11 cellular contexts compared by ENCODE assay signal in genomic region chr13:108974686-108975085, GRCh38.
DNase-seq lines count a peak whose midpoint lies in the region; ATAC-seq and TF ChIP-seq lines count a peak whose summit lies in the region.
"Had no signal": no experiment of that assay in that cellular context is flagged by ENCODE, and none has a peak within 500 bp of the region (broad histone marks: within the 10 kb centered on the region; RNA-seq: fewer than 3 reads in every experiment).

No MANE protein-coding gene starts in this region.

- peak; percentile 9 for DNase-seq in GM23248
- DNase-seq in epithelial cell of esophagus (ENCODE audit: low read depth), result no peak
- no peak for DNase-seq in osteocyte (ENCODE audit: extremely low spot score, unreplicated experiment)
- DNase-seq in NCI-H1417 (lab: John Stamatoyannopoulos, UW), result no peak
- DNase-seq: AML-193, GOT3 had no signal

- H3F3A ChIP-seq in GM23248 (ENCODE audit: insufficient read depth), result no peaks in the 10 kb centered on the region

- no peaks in the 10 kb centered on the region for H3K9me2 ChIP-seq in GM23248 (ENCODE audit: insufficient read depth)

- no peaks in the 10 kb centered on the region for H3K4me1 ChIP-seq in GM23248 (ENCODE audit: insufficient read depth)
- H3K4me1 ChIP-seq: HAP-1 had no signal

- no peak overlapping the region for H3K4me3 Mint-ChIP-seq in osteocyte (ENCODE audit: unreplicated experiment)

- H3K79me2 ChIP-seq in GM23248 (ENCODE audit: insufficient read depth), result no peaks in the 10 kb centered on the region

- H3K9me3 Mint-ChIP-seq in osteocyte (ENCODE audit: unreplicated experiment), result peaks cover 5% of the 10 kb centered on the region

- peak; percentile 64 for TF ChIP-seq CTCF in VCaP (conservative IDR thresholded peaks at IDR 0.05)
- TF ChIP-seq CTCF in epithelial cell of esophagus (IDR thresholded peaks at IDR 0.05; ENCODE audit: insufficient read depth, low read depth, low read length, missing control alignments), result peak; percentile 7
- peak; percentile 41 for TF ChIP-seq CTCF in osteocyte (IDR thresholded peaks at IDR 0.05)

- H3K4me3 ChIP-seq in GM23248 (no peak overlapping the region), epithelial cell of esophagus (ENCODE audit: low read length) (no peak overlapping the region)
- H3K4me3 ChIP-seq: BLaER1, HAP-1 had no signal

- no peaks in the 10 kb centered on the region for H4K20me1 ChIP-seq in GM23248 (ENCODE audit: insufficient read depth)
- H4K20me1 ChIP-seq: BLaER1 had no signal

- ATAC-seq in GM18520 (IDR thresholded peaks at IDR 0.05; ENCODE audit: unreplicated experiment) (no peak), GM21390 (IDR thresholded peaks at IDR 0.05; ENCODE audit: unreplicated experiment) (no peak)

- H3K27me3 Mint-ChIP-seq in osteocyte (ENCODE audit: unreplicated experiment), result no peaks in the 10 kb centered on the region

- H3K4me2 ChIP-seq in GM23248 (ENCODE audit: unreplicated experiment), result no peak overlapping the region
- H3K4me2 ChIP-seq: BLaER1 had no signal

- H3K4me1 Mint-ChIP-seq in osteocyte (ENCODE audit: unreplicated experiment), result peaks cover 8% of the 10 kb centered on the region

- H3K36me3 ChIP-seq in GM23248 (ENCODE audit: low read depth), result no peaks in the 10 kb centered on the region
- H3K36me3 ChIP-seq: BLaER1, HAP-1 had no signal

- H3K9me3 ChIP-seq in GM23248 (ENCODE audit: low read depth), result no peaks in the 10 kb centered on the region
- H3K9me3 ChIP-seq: HAP-1 had no signal

- in situ Hi-C loops in GM23248 (cut with MboI), result no loop called here

- no peaks in the 10 kb centered on the region; the same call in 1 of the 2 replicates for H3K27me3 ChIP-seq in GM23248 (replicated peaks; ENCODE audit: insufficient read depth)
- H3K27me3 ChIP-seq: BLaER1 had no signal

- no peak overlapping the region for H3K27ac ChIP-seq in GM23248
- no peak overlapping the region for H3K27ac ChIP-seq in VCaP
- H3K27ac ChIP-seq: BLaER1 had no signal

- no peak overlapping the region for H2AFZ ChIP-seq in GM23248

- H3K9ac ChIP-seq in GM23248, result no peak overlapping the region
- H3K9ac ChIP-seq: BLaER1 had no signal

- peaks cover 5% of the 10 kb centered on the region for H3K36me3 Mint-ChIP-seq in osteocyte (ENCODE audit: unreplicated experiment)

- no peak overlapping the region for H3K27ac Mint-ChIP-seq in osteocyte (ENCODE audit: unreplicated experiment)

Comparison
In these comparisons a context has a peak if more than half of its experiments do, and no peak if none do; other contexts are left out.
1. CTCF ChIP-seq: peak in every context shown above with its lines; median percentile 64 in VCaP; 41 in osteocyte; 7 in epithelial cell of esophagus.